26 cellular contexts compared by ENCODE assay signal in the genomic region with DNA sequence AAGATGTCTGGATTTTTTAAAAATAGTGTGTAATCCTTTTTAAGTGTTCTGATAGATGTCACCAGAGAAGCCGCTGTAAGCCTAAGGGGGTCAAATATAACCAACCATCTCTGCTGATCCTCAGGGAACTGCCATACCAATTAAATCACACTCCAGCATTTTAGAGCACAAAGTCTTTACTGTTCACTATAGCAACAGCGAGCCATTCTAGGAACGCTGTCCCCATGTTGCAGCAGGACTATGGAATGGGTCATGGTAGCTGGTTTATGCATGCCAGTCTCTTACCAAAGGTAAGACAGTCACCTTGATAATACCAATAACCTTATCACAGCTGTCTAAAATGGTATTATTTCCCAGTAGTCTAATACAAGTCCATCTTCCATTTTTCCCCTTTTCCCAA.
"Had no signal": no experiment of that assay in that cellular context is flagged by ENCODE, and none has a peak within 500 bp of the region (broad histone marks: within the 10 kb centered on the region; RNA-seq: fewer than 3 reads in every experiment).

No MANE protein-coding gene starts in this region.

- H3K27ac Mint-ChIP-seq: dendritic cell treated with granulocyte-macrophage colony-stimulating factor and Interleukin-4, amounts not matched to agents 40 ng/mL and 50 ng/mL, for 4 days; natural killer cell treated with Interleukin-12 subunit alpha and Interleukin-12 subunit beta and Interleukin-15 and Interleukin-18, amount 100 ng/mL, for 72 hours; stimulated activated effector memory CD8-positive, alpha-beta T cell treated with anti-CD3 and anti-CD28 coated beads, Interleukin-12 subunit alpha, Interleukin-12 subunit beta, amount 100 ng/mL, for 72 hours had no signal

- H3K36me3 Mint-ChIP-seq: stimulated activated effector memory CD8-positive, alpha-beta T cell treated with anti-CD3 and anti-CD28 coated beads, Interleukin-12 subunit alpha, Interleukin-12 subunit beta, amount 100 ng/mL, for 72 hours had no signal

- H3K9me3 Mint-ChIP-seq: central memory CD8-positive, alpha-beta T cell; dendritic cell treated with granulocyte-macrophage colony-stimulating factor and Interleukin-4, amounts not matched to agents 40 ng/mL and 50 ng/mL, for 4 days; stimulated activated effector memory CD8-positive, alpha-beta T cell treated with anti-CD3 and anti-CD28 coated beads, Interleukin-12 subunit alpha, Interleukin-12 subunit beta, amount 100 ng/mL, for 72 hours had no signal

- H3K27ac ChIP-seq: colonic mucosa, esophagus squamous epithelium, hepatocyte, left lung, ovary, stomach, testis, tibial artery, upper lobe of left lung had no signal

- H3K4me3 ChIP-seq: colonic mucosa, esophagus squamous epithelium, hepatocyte, left lung, mucosa of descending colon, ovary, stomach, testis, tibial artery, upper lobe of left lung had no signal

- H3K9me3 ChIP-seq: colonic mucosa, esophagus squamous epithelium, left lung, mucosa of descending colon, ovary, stomach, testis, tibial artery, upper lobe of left lung had no signal

- H2AFZ ChIP-seq: hepatocyte had no signal

- ATAC-seq: left cardiac atrium; left lung; mucosa of descending colon; natural killer cell treated with Interleukin-12 subunit alpha and Interleukin-12 subunit beta and Interleukin-15 and Interleukin-18, amount 100 ng/mL, for 72 hours; sciatic nerve; stimulated activated effector memory CD8-positive, alpha-beta T cell treated with anti-CD3 and anti-CD28 coated beads, Interleukin-12 subunit alpha, Interleukin-12 subunit beta, amount 100 ng/mL, for 72 hours had no signal

- H3K4me3 Mint-ChIP-seq: central memory CD8-positive, alpha-beta T cell; dendritic cell treated with granulocyte-macrophage colony-stimulating factor and Interleukin-4, amounts not matched to agents 40 ng/mL and 50 ng/mL, for 4 days; naive B cell; natural killer cell treated with Interleukin-12 subunit alpha and Interleukin-12 subunit beta and Interleukin-15 and Interleukin-18, amount 100 ng/mL, for 72 hours; stimulated activated effector memory CD8-positive, alpha-beta T cell treated with anti-CD3 and anti-CD28 coated beads, Interleukin-12 subunit alpha, Interleukin-12 subunit beta, amount 100 ng/mL, for 72 hours had no signal

- H3K36me3 ChIP-seq: colonic mucosa, esophagus squamous epithelium, left lung, ovary, stomach, tibial artery, upper lobe of left lung had no signal

- H3K4me1 ChIP-seq: colonic mucosa, esophagus squamous epithelium, testis, tibial artery had no signal

- H3K4me2 ChIP-seq: hepatocyte had no signal

- H3K27me3 ChIP-seq: colonic mucosa, esophagus squamous epithelium, hepatocyte, left lung, ovary, stomach, testis, tibial artery, upper lobe of left lung had no signal

- DNase-seq: colonic mucosa; effector memory CD4-positive, alpha-beta T cell; erythroblast; esophagus squamous epithelium; head of caudate nucleus; left cardiac atrium; left lung; mammary epithelial cell; mucosa of descending colon; naive B cell; occipital lobe; ovary; posterior cingulate gyrus; stimulated activated CD4-positive, alpha-beta T cell treated with anti-CD3 and anti-CD28 coated beads, Interleukin-2, amount 100 ng/mL, for 24 hours; stimulated activated CD4-positive, alpha-beta T cell treated with anti-CD3 and anti-CD28 coated beads, Interleukin-4, amount 100 ng/mL, for 24 hours; stimulated activated naive CD4-positive, alpha-beta T cell treated with Interleukin-2 at 50 U/mL for 16 hours; stomach; testis; tibial artery; upper lobe of left lung had no signal

- H3K27me3 Mint-ChIP-seq: central memory CD8-positive, alpha-beta T cell; dendritic cell treated with granulocyte-macrophage colony-stimulating factor and Interleukin-4, amounts not matched to agents 40 ng/mL and 50 ng/mL, for 4 days; naive B cell; natural killer cell treated with Interleukin-12 subunit alpha and Interleukin-12 subunit beta and Interleukin-15 and Interleukin-18, amount 100 ng/mL, for 72 hours had no signal
